1 cellular context compared by ENCODE assay signal in genomic region chr2:38434595-38434994, GRCh38.
TF ChIP-seq lines count a peak whose summit lies in the region.

No MANE protein-coding gene starts in this region.

TF ChIP-seq in H1, 55 proteins besides CTCF, POLR2A, EP300 and RAD21:
- TF ChIP-seq CREB1 (IDR thresholded peaks at IDR 0.05) (no peak), RFX5 (IDR thresholded peaks at IDR 0.05; ENCODE audit: borderline replicate concordance, low read depth, low read length) (no peak), SUZ12 (IDR thresholded peaks at IDR 0.05; ENCODE audit: low read length) (no peak), RXRA (IDR thresholded peaks at IDR 0.05; ENCODE audit: insufficient read depth, low read depth, low read length) (no peak), SAP30 (IDR thresholded peaks at IDR 0.05; ENCODE audit: insufficient read depth, insufficient replicate concordance, low read length) (no peak)
